2 cellular contexts compared by ENCODE assay signal in genomic region chr2:73730810-73731209, GRCh38.
A peak's percentile ranks its signal among the peaks of the same experiment; 100 is the strongest.
TF ChIP-seq lines count a peak whose summit lies in the region.

No MANE protein-coding gene starts in this region.

TF ChIP-seq in GM12891, 5 proteins besides CTCF, POLR2A, EP300 and RAD21:
- no peak for TF ChIP-seq POLR2AphosphoS5 (IDR thresholded peaks at IDR 0.05; ENCODE audit: low read depth, low read length)
- TF ChIP-seq POU2F2 (IDR thresholded peaks at IDR 0.05; ENCODE audit: low read depth, low read length), result no peak
- 0 out of 2 replicates have a peak, but pooled peaks have one; percentile 15 for TF ChIP-seq SPI1 (IDR thresholded peaks at IDR 0.05; ENCODE audit: low read depth, low read length)

TF ChIP-seq in K562, 482 proteins besides CTCF, POLR2A, EP300 and RAD21:
- 0 out of 2 replicates have a peak, but pooled peaks have one; percentile 25 for TF ChIP-seq SUPT5H (IDR thresholded peaks at IDR 0.05)
- no peak for TF ChIP-seq KLF16 (IDR thresholded peaks at IDR 0.05)
- TF ChIP-seq ZBTB17 (CRISPR knock-in tag; IDR thresholded peaks at IDR 0.05), result no peak
- no peak for TF ChIP-seq NCOR1 (IDR thresholded peaks at IDR 0.05)
- no peak for TF ChIP-seq PPARD (CRISPR knock-in tag; IDR thresholded peaks at IDR 0.05)
- peak; percentile 28; the same call in 1 of the 2 replicates for TF ChIP-seq SPI1 (IDR thresholded peaks at IDR 0.05; ENCODE audit: borderline replicate concordance, low read depth, low read length)
- no peak for TF ChIP-seq AFF1 (IDR thresholded peaks at IDR 0.05; ENCODE audit: low read depth in 1 of 2, partially characterized antibody in 2 of 2)
- TF ChIP-seq HDAC2 (IDR thresholded peaks at IDR 0.05), result no peak
- no peak for TF ChIP-seq KAT2B (IDR thresholded peaks at IDR 0.05; ENCODE audit: low read depth, low read length)
- TF ChIP-seq NR2C1 (IDR thresholded peaks at IDR 0.05), result no peak
- no peak for TF ChIP-seq NR2C1 (tag; IDR thresholded peaks at IDR 0.05)
